In genomic region chr9:99936947-99937587, GRCh38 we compare ENCODE assay signal across 26 cellular contexts.
"Had no signal": no experiment of that assay in that cellular context is flagged by ENCODE, and none has a peak within 500 bp of the region (broad histone marks: within the 10 kb centered on the region; RNA-seq: fewer than 3 reads in every experiment).

No MANE protein-coding gene starts in this region.

- H3K4me3 ChIP-seq: stomach, suprapubic skin, testis, thoracic aorta, thyroid gland, tibial artery, tibial nerve, transverse colon, upper lobe of left lung, upper lobe of right lung, uterus, vagina had no signal

- H3K4me1 ChIP-seq: suprapubic skin, testis, thyroid gland, tibial artery, tibial nerve, transverse colon, upper lobe of right lung, uterus, vagina had no signal

- H3K9me3 ChIP-seq: testis, thyroid gland, upper lobe of right lung had no signal

- FAIRE-seq: urothelium cell line had no signal

- H3K36me3 ChIP-seq: suprapubic skin, thoracic aorta, thyroid gland, transverse colon, upper lobe of left lung, upper lobe of right lung, uterus, vagina had no signal

- H3K27ac ChIP-seq: stomach, suprapubic skin, testis, thoracic aorta, thyroid gland, tibial artery, tibial nerve, transverse colon, upper lobe of left lung, upper lobe of right lung, uterus, vagina had no signal

- DNase-seq: stimulated activated CD4-positive, alpha-beta T cell treated with anti-CD3 and anti-CD28 coated beads, Interleukin-2, amount 100 ng/mL, for 48 hours; stimulated activated CD4-positive, alpha-beta T cell treated with anti-CD3 and anti-CD28 coated beads, Interleukin-4, amount 100 ng/mL, for 24 hours; stimulated activated CD4-positive, alpha-beta T cell treated with anti-CD3 and anti-CD28 coated beads, Interleukin-4, amount 100 ng/mL, for 4 hours; stimulated activated CD8-positive, alpha-beta memory T cell treated with anti-CD3 and anti-CD28 coated beads, Interleukin-4, amount 100 ng/mL, for 48 hours; stimulated activated naive B cell treated with anti-CD40 and anti-IgM and Interleukin-4, amounts not matched to agents 10 μg/mL and 1 μg/mL and 100 μg/mL, for 72 hours; stimulated activated naive CD4-positive, alpha-beta T cell; stimulated activated naive CD4-positive, alpha-beta T cell treated with Interleukin-2 at 50 U/mL for 16 hours; stimulated activated naive CD8-positive, alpha-beta T cell treated with anti-CD3 and anti-CD28 coated beads, Interleukin-15, amount 100 ng/mL, for 72 hours; stimulated activated naive CD8-positive, alpha-beta T cell treated with anti-CD3 and anti-CD28 coated beads, Interleukin-15, Interleukin-2, amounts not matched to agents 100 U/mL and 50 U/mL, for 24 hours; stomach; substantia nigra; testis; thyroid gland; tibial artery; transverse colon; trophoblast cell; upper lobe of left lung; upper lobe of right lung; uterus had no signal

- ATAC-seq: stimulated activated effector memory CD8-positive, alpha-beta T cell treated with anti-CD3 and anti-CD28 coated beads, Interleukin-12 subunit alpha, Interleukin-12 subunit beta, amount 100 ng/mL, for 72 hours; stimulated activated memory B cell treated with anti-CD40 and anti-IgM and Interleukin-4, amounts not matched to agents 10 μg/mL and 1 μg/mL and 100 μg/mL, for 72 hours; stimulated activated naive B cell treated with anti-CD40 and anti-IgM and Interleukin-4, amounts not matched to agents 10 μg/mL and 1 μg/mL and 100 μg/mL, for 72 hours; stimulated activated naive CD8-positive, alpha-beta T cell treated with anti-CD3 and anti-CD28 coated beads, Interleukin-15, amount 100 ng/mL, for 72 hours; stimulated activated naive CD8-positive, alpha-beta T cell treated with anti-CD3 and anti-CD28 coated beads, Interleukin-15, Interleukin-2, amounts not matched to agents 100 U/mL and 50 U/mL, for 24 hours; upper lobe of right lung had no signal
